16 cellular contexts compared by ENCODE assay signal in genomic region chr2:23592061-23592685, GRCh38.
"Had no signal": no experiment of that assay in that cellular context is flagged by ENCODE, and none has a peak within 500 bp of the region (broad histone marks: within the 10 kb centered on the region; RNA-seq: fewer than 3 reads in every experiment).

No MANE protein-coding gene starts in this region.

- H3K27me3 ChIP-seq: neural progenitor cell, right lobe of liver, SJSA1, tibial artery had no signal

- H3K9me3 ChIP-seq: psoas muscle, right lobe of liver, SJSA1, tibial artery had no signal

- H3K27ac ChIP-seq: coronary artery, neural progenitor cell, psoas muscle, right lobe of liver, SJSA1, tibial artery had no signal

- H3K4me1 ChIP-seq: right lobe of liver had no signal

- DNase-seq: activated CD4-positive, alpha-beta T cell treated with anti-CD3 and anti-CD28 coated beads, Interleukin-2, amount 10 ng/mL, durations not matched to agents 24 days and 14 days; activated CD8-positive, alpha-beta memory T cell treated with anti-CD3 and anti-CD28 coated beads, Interleukin-2, amount 50 U/mL, for 4 hours; activated naive CD4-positive, alpha-beta T cell treated with anti-CD3 and anti-CD28 coated beads, Interleukin-2, amount 10 ng/mL, durations not matched to agents 7 days and 5 days; activated naive CD8-positive, alpha-beta T cell treated with anti-CD3 and anti-CD28 coated beads, Interleukin-2, amount 50 U/mL, for 24 hours; activated T-cell treated with anti-CD3 and anti-CD28 coated beads, Interleukin-2, amount 50 U/mL, for 4 hours; anterior cingulate cortex; left cardiac atrium; psoas muscle; right lobe of liver; stimulated activated naive CD4-positive, alpha-beta T cell treated with Interleukin-2 at 50 U/mL for 16 hours; substantia nigra; tibial artery had no signal

- H3K4me3 ChIP-seq: coronary artery, neural progenitor cell, psoas muscle, right lobe of liver, SJSA1, smooth muscle cell, tibial artery had no signal

- H3K36me3 ChIP-seq: neural progenitor cell, right lobe of liver, SJSA1, tibial artery had no signal

- H3K9ac ChIP-seq: neural progenitor cell had no signal

- ATAC-seq: activated naive CD8-positive, alpha-beta T cell treated with anti-CD3 and anti-CD28 coated beads, Interleukin-2, amount 50 U/mL, for 24 hours; activated T-cell treated with anti-CD3 and anti-CD28 coated beads, Interleukin-2, amount 50 U/mL, for 4 hours; psoas muscle had no signal
